Comparison of ENCODE assay signal across 14 cellular contexts in genomic region chr4:42906906-42907774, GRCh38. TPM values are rescaled to one million over a fixed set of nuclear protein-coding genes. Genes with fewer than 3 reads are reported as not detected.
DNase-seq lines count a peak whose midpoint lies in the region; ATAC-seq, FAIRE-seq and TF ChIP-seq lines count a peak whose summit lies in the region.
"Had no signal": no experiment of that assay in that cellular context is flagged by ENCODE, and none has a peak within 500 bp of the region (broad histone marks: within the 10 kb centered on the region; RNA-seq: fewer than 3 reads in every experiment).

No MANE protein-coding gene starts in this region.

- 15% methylated on average over 6 of the region's 6 CpGs for WGBS in prostate gland

- TF ChIP-seq CTCF in bronchial epithelial cell (IDR thresholded peaks at IDR 0.05; ENCODE audit: insufficient read depth, low read length, severe bottlenecking) (no peak), prostate gland (IDR thresholded peaks at IDR 0.05) (no peak), HFFc6 (IDR thresholded peaks at IDR 0.05) (no peak)

- no peaks in the 10 kb centered on the region for H3K27me3 ChIP-seq in bronchial epithelial cell (ENCODE audit: control insufficient read depth, insufficient read depth, low read length)
- H3K27me3 ChIP-seq in prostate gland (replicated peaks; ENCODE audit: insufficient read depth), result no peaks in the 10 kb centered on the region
- H3K27me3 ChIP-seq: tibial artery had no signal

- ATAC-seq in stimulated activated naive CD8-positive, alpha-beta T cell treated with anti-CD3 and anti-CD28 coated beads, Interleukin-15, amount 100 ng/mL, for 72 hours, result no peak
- ATAC-seq in stimulated activated naive B cell treated with anti-CD40 and anti-IgM and Interleukin-4, amounts not matched to agents 10 μg/mL and 1 μg/mL and 100 μg/mL, for 72 hours (replicated peaks), result no peak
- no peak for ATAC-seq in GM18907 (IDR thresholded peaks at IDR 0.05; ENCODE audit: unreplicated experiment)

- H3K9me3 ChIP-seq in prostate gland, result no peaks in the 10 kb centered on the region
- H3K9me3 ChIP-seq: tibial artery had no signal

- H3K27ac Mint-ChIP-seq in HFFc6, result no peak overlapping the region
- H3K27ac Mint-ChIP-seq in stimulated activated naive CD8-positive, alpha-beta T cell treated with anti-CD3 and anti-CD28 coated beads, Interleukin-15, amount 100 ng/mL, for 72 hours, result no peak overlapping the region
- no peak overlapping the region for H3K27ac Mint-ChIP-seq in stimulated activated naive B cell treated with anti-CD40 and anti-IgM and Interleukin-4, amounts not matched to agents 10 μg/mL and 1 μg/mL and 100 μg/mL, for 72 hours

- peak; percentile 94 for FAIRE-seq in bronchial epithelial cell (lab: Jason Lieb, UNC)
- FAIRE-seq: TTC549 had no signal

- TF ChIP-seq POLR2A in prostate gland (IDR thresholded peaks at IDR 0.05), result no peak

- no peaks in the 10 kb centered on the region; the same call in 1 of the 2 replicates for H3K36me3 Mint-ChIP-seq in HFFc6 (ENCODE audit: low read depth)
- H3K36me3 Mint-ChIP-seq in stimulated activated naive B cell treated with anti-CD40 and anti-IgM and Interleukin-4, amounts not matched to agents 10 μg/mL and 1 μg/mL and 100 μg/mL, for 72 hours, result no peaks in the 10 kb centered on the region
- H3K36me3 Mint-ChIP-seq: brain had no signal

- no peak overlapping the region for H3K4me3 Mint-ChIP-seq in HFFc6
- no peak overlapping the region for H3K4me3 Mint-ChIP-seq in stimulated activated naive CD8-positive, alpha-beta T cell treated with anti-CD3 and anti-CD28 coated beads, Interleukin-15, amount 100 ng/mL, for 72 hours
- no peak overlapping the region for H3K4me3 Mint-ChIP-seq in stimulated activated naive B cell treated with anti-CD40 and anti-IgM and Interleukin-4, amounts not matched to agents 10 μg/mL and 1 μg/mL and 100 μg/mL, for 72 hours

- H3K4me1 Mint-ChIP-seq in HFFc6 (ENCODE audit: low read depth), result no peaks in the 10 kb centered on the region
- H3K4me1 Mint-ChIP-seq in stimulated activated naive CD8-positive, alpha-beta T cell treated with anti-CD3 and anti-CD28 coated beads, Interleukin-15, amount 100 ng/mL, for 72 hours, result no peaks in the 10 kb centered on the region
- H3K4me1 Mint-ChIP-seq in stimulated activated naive B cell treated with anti-CD40 and anti-IgM and Interleukin-4, amounts not matched to agents 10 μg/mL and 1 μg/mL and 100 μg/mL, for 72 hours, result no peaks in the 10 kb centered on the region

- peak; percentile 9 for DNase-seq in ELR (ENCODE audit: low read depth)
- peak; percentile 44 for DNase-seq in NCI-H226
- DNase-seq in bronchial epithelial cell (ENCODE audit: low read depth), result peak; percentile 56
- peak; percentile 37 for DNase-seq in prostate gland (ENCODE audit: low spot score)
- DNase-seq in HFFc6, result no peak
- DNase-seq in stimulated activated naive CD8-positive, alpha-beta T cell treated with anti-CD3 and anti-CD28 coated beads, Interleukin-15, amount 100 ng/mL, for 72 hours, result no peak
- no peak for DNase-seq in stimulated activated naive B cell treated with anti-CD40 and anti-IgM and Interleukin-4, amounts not matched to agents 10 μg/mL and 1 μg/mL and 100 μg/mL, for 72 hours
- DNase-seq: NCI-H1417 treated with DMSO at 0.1 percent for 48 hours, tibial artery had no signal

- no peaks in the 10 kb centered on the region for H3K27me3 Mint-ChIP-seq in HFFc6 (ENCODE audit: insufficient read depth)
- H3K27me3 Mint-ChIP-seq in stimulated activated naive CD8-positive, alpha-beta T cell treated with anti-CD3 and anti-CD28 coated beads, Interleukin-15, amount 100 ng/mL, for 72 hours, result peaks cover 9% of the 10 kb centered on the region
- H3K27me3 Mint-ChIP-seq in stimulated activated naive B cell treated with anti-CD40 and anti-IgM and Interleukin-4, amounts not matched to agents 10 μg/mL and 1 μg/mL and 100 μg/mL, for 72 hours, result peaks cover 8 to 23% of the 10 kb centered on the region in 2 donors

- intact Hi-C loops in prostate gland (cut with DNase I), result no loop called here

- peaks cover 2% of the 10 kb centered on the region for H3K4me1 ChIP-seq in prostate gland (replicated peaks)

- H3K9me3 Mint-ChIP-seq in HFFc6, result peaks cover 53% of the 10 kb centered on the region
- no peaks in the 10 kb centered on the region for H3K9me3 Mint-ChIP-seq in stimulated activated naive CD8-positive, alpha-beta T cell treated with anti-CD3 and anti-CD28 coated beads, Interleukin-15, amount 100 ng/mL, for 72 hours
- H3K9me3 Mint-ChIP-seq in stimulated activated naive B cell treated with anti-CD40 and anti-IgM and Interleukin-4, amounts not matched to agents 10 μg/mL and 1 μg/mL and 100 μg/mL, for 72 hours, result no peaks in the 10 kb centered on the region
- H3K9me3 Mint-ChIP-seq: brain had no signal

- H3K36me3 ChIP-seq in bronchial epithelial cell (ENCODE audit: control insufficient read depth, insufficient read depth, low read length), result no peaks in the 10 kb centered on the region
- H3K36me3 ChIP-seq in prostate gland, result no peaks in the 10 kb centered on the region
- H3K36me3 ChIP-seq: tibial artery had no signal

- H3K27ac ChIP-seq in prostate gland, result no peak overlapping the region
- H3K27ac ChIP-seq: tibial artery had no signal

- no peak overlapping the region for H3K4me3 ChIP-seq in bronchial epithelial cell (ENCODE audit: low read depth, low read length)
- H3K4me3 ChIP-seq in prostate gland, result no peak overlapping the region
- H3K4me3 ChIP-seq: tibial artery had no signal

RNA-seq across cellular contexts. Expression of gene GRXCR1, which starts 14.6 kb away (rescaled TPM):
- total RNA-seq in bronchial epithelial cell (not detected in 2 replicates), prostate gland (not detected)
- not detected for total RNA-seq in HFFc6 (2021; fragmentation: NEBNext Ultra II Directional; extraction: Animal tissue kit (Norgen Biotek cat#: 25700))
- total RNA-seq: mesenteric fat pad, osteocyte had no signal

Comparison
In these comparisons a context has a peak if more than half of its experiments do, and no peak if none do; other contexts are left out.
1. DNase-seq: peak in ELR (single experiment), NCI-H226 (single experiment), bronchial epithelial cell (single experiment) and prostate gland (single experiment); none in HFFc6 (single experiment), stimulated activated naive CD8-positive, alpha-beta T cell treated with anti-CD3 and anti-CD28 coated beads, Interleukin-15, amount 100 ng/mL, for 72 hours (0 of 2) and stimulated activated naive B cell treated with anti-CD40 and anti-IgM and Interleukin-4, amounts not matched to agents 10 μg/mL and 1 μg/mL and 100 μg/mL, for 72 hours (single experiment).